ENCODE assay signal across 20 cellular contexts in the genomic region with DNA sequence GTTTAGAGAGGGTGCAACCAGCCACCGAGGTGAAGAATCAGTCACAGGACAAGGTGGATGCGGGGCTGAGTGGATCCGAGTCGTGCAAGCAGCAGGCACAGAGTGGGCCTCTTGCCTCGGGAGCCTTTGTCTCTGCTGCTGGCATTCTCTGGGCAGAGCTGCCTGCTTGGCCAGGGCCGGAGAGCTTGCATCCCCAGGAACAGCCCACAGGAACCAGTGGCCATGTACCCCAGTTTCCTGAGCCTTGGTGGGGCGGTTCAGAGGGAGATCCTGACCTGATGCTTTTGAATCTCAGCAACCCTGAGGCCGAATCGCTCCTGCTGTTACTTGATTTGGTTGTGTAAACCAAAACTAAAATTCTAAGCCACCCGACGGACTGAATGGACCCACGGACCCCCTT. TPM values are rescaled to one million over a fixed set of nuclear protein-coding genes. Genes with fewer than 3 reads are reported as not detected.
DNase-seq lines count a peak whose midpoint lies in the region; ATAC-seq, FAIRE-seq and TF ChIP-seq lines count a peak whose summit lies in the region.
"Had no signal": no experiment of that assay in that cellular context is flagged by ENCODE, and none has a peak within 500 bp of the region (broad histone marks: within the 10 kb centered on the region; RNA-seq: fewer than 3 reads in every experiment).

No MANE protein-coding gene starts in this region.

- in situ Hi-C loops in HepG2 (cut with HindIII; ENCODE audit: extremely low pct_ligation_motif_present, low pct_unique_long_range_greater_than_20kb), result no loop called here

- H3K4me2 ChIP-seq in HepG2 (ENCODE audit: low read depth, low read length), result no peak overlapping the region
- H3K4me2 ChIP-seq in PC-9, result peak overlapping the region; percentile 51
- no peak overlapping the region for H3K4me2 ChIP-seq in mesendoderm (ENCODE audit: low read length)
- H3K4me2 ChIP-seq: BLaER1 treated with 17β-estradiol and CSF1 and Interleukin-3, amounts not matched to agents 10 nM and 100 nM had no signal

- peak overlapping the region; percentile 28 for H3K56ac ChIP-seq in mesendoderm (ENCODE audit: low read length)

- no peak for TF ChIP-seq POLR2A in HepG2 (IDR thresholded peaks at IDR 0.05; ENCODE audit: insufficient read depth in 1 of 2, low read depth in 2 of 2, low read length in 2 of 2)

- TF ChIP-seq EP300 in HepG2 (IDR thresholded peaks at IDR 0.05; ENCODE audit: low read depth in 2 of 2, low read length in 2 of 2), result no peak
- TF ChIP-seq EP300 in HepG2 (CRISPR knock-in tag; IDR thresholded peaks at IDR 0.05; ENCODE audit: borderline replicate concordance), result no peak

- no peak overlapping the region for H3K4me3 ChIP-seq in liver (ENCODE audit: low read depth in 1 of 3, low read length in 3 of 3)
- H3K4me3 ChIP-seq in HepG2 (replicated peaks in 1 of 3; ENCODE audit: insufficient read depth in 1 of 3, low read depth in 2 of 3, low read length in 3 of 3), result no peak overlapping the region
- no peak overlapping the region for H3K4me3 ChIP-seq in PC-9
- H3K4me3 ChIP-seq in mesendoderm (ENCODE audit: low read length), result no peak overlapping the region
- H3K4me3 ChIP-seq in CD4-positive, alpha-beta memory T cell (ENCODE audit: low read length in 2 of 2), result no peak overlapping the region
- H3K4me3 ChIP-seq: BLaER1 treated with 17β-estradiol and CSF1 and Interleukin-3, amounts not matched to agents 10 nM and 100 nM; GM12878; GM23248 had no signal

- H3K79me2 ChIP-seq in HepG2 (ENCODE audit: insufficient read depth, low read length), result no peaks in the 10 kb centered on the region
- H3K79me2 ChIP-seq in PC-9 (ENCODE audit: low read depth), result no peaks in the 10 kb centered on the region
- H3K79me2 ChIP-seq in mesendoderm (ENCODE audit: control insufficient read depth, insufficient read depth, low read length), result no peaks in the 10 kb centered on the region

- peaks cover 2 to 26% (median 12%) of the 10 kb centered on the region in 4 donors for H3K4me1 ChIP-seq in liver (ENCODE audit: control insufficient read depth in 4 of 4, insufficient read depth in 4 of 4, low read length in 3 of 4)
- H3K4me1 ChIP-seq in HepG2 (ENCODE audit: insufficient read depth, low read length), result peaks cover 36% of the 10 kb centered on the region
- peaks cover 52% of the 10 kb centered on the region for H3K4me1 ChIP-seq in PC-9 (replicated peaks; ENCODE audit: insufficient read depth)
- H3K4me1 ChIP-seq in mesendoderm (ENCODE audit: control insufficient read depth, low read depth, low read length), result peaks cover 3% of the 10 kb centered on the region
- no peaks in the 10 kb centered on the region for H3K4me1 ChIP-seq in CD4-positive, alpha-beta memory T cell (ENCODE audit: insufficient read depth, low read length)

- peaks cover 0 to 12% (median 2%) of the 10 kb centered on the region in 4 donors for H3K4me1 Mint-ChIP-seq in CD4-positive, alpha-beta memory T cell

- H2BK120ac ChIP-seq in mesendoderm (ENCODE audit: low read depth, low read length), result no peak overlapping the region

- no peak overlapping the region for H2BK5ac ChIP-seq in mesendoderm (ENCODE audit: low read length)

- H3K4ac ChIP-seq in mesendoderm (ENCODE audit: low read depth, low read length), result no peak overlapping the region

- H3K79me1 ChIP-seq in mesendoderm (ENCODE audit: low read length), result no peaks in the 10 kb centered on the region

- FAIRE-seq in HepG2 (lab: Jason Lieb, UNC), result no peak
- FAIRE-seq: GM12878, GM18507, HTR-8/SVneo had no signal

- POLR2A ChIA-PET in HepG2 (lab: Yijun Ruan, JAX), result no interaction called here
- POLR2A ChIA-PET in PC-9 (lab: Charles Lee; ENCODE audit: unreplicated experiment), result no interaction called here
- POLR2A ChIA-PET in CD4-positive, alpha-beta memory T cell (lab: Charles Lee; ENCODE audit: partially characterized antibody), result no interaction called here

- H4K20me1 ChIP-seq in HepG2 (ENCODE audit: insufficient read depth, low read length) (no peaks in the 10 kb centered on the region), PC-9 (ENCODE audit: insufficient read depth) (no peaks in the 10 kb centered on the region)
- H4K20me1 ChIP-seq: BLaER1 treated with 17β-estradiol and CSF1 and Interleukin-3, amounts not matched to agents 10 nM and 100 nM had no signal

- no peaks in the 10 kb centered on the region for H3K9me2 ChIP-seq in PC-9 (ENCODE audit: insufficient read depth)

- H3K27ac ChIP-seq in liver (ENCODE audit: low read depth in 1 of 2, low read length in 2 of 2) (peak overlapping the region; percentile 57 to 63), HepG2 (ENCODE audit: extremely low read length, insufficient read depth, low read length) (no peak overlapping the region), PC-9 (peak overlapping the region; percentile 83), mesendoderm (ENCODE audit: low read depth, low read length) (no peak overlapping the region), substantia nigra (ENCODE audit: low read depth, low read length, poor library complexity, severe bottlenecking) (no peak overlapping the region)
- no peak overlapping the region for H3K27ac ChIP-seq in CD4-positive, alpha-beta memory T cell (ENCODE audit: low read depth, low read length)
- H3K27ac ChIP-seq: BLaER1 treated with 17β-estradiol and CSF1 and Interleukin-3, amounts not matched to agents 10 nM and 100 nM; GM23248 had no signal

- peaks cover 45 to 62% of the 10 kb centered on the region in 2 donors for H3K27me3 Mint-ChIP-seq in CD4-positive, alpha-beta memory T cell

- DNase-seq in HepG2 (ENCODE audit: low spot score), result no peak
- peak in 1 of 2 experiments; percentile 22 for DNase-seq in PC-9
- DNase-seq in mesendoderm, result no peak
- DNase-seq in substantia nigra (lab: John Stamatoyannopoulos, UW), result no peak
- no peak for DNase-seq in CD4-positive, alpha-beta memory T cell
- no peak for DNase-seq in stimulated activated CD4-positive, alpha-beta T cell treated with anti-CD3 and anti-CD28 coated beads, Interleukin-15, amount 100 ng/mL, for 24 hours
- DNase-seq: 8988T; ACHN; CD4-positive, alpha-beta T cell; DMS79; GM23248; HCEC 1CT; HFFc6 had no signal

- H3K27me3 ChIP-seq in liver (ENCODE audit: control insufficient read depth in 4 of 4, insufficient read depth in 4 of 4, low read length in 3 of 4) (no peaks in the 10 kb centered on the region), HepG2 (ENCODE audit: control insufficient read depth in 1 of 2, insufficient read depth in 2 of 2, low read length in 2 of 2) (peaks cover 1 to 9% of the 10 kb centered on the region in 2 experiments; a peak in 3 of 5 replicates), PC-9 (ENCODE audit: insufficient read depth, low read depth) (no peaks in the 10 kb centered on the region), mesendoderm (ENCODE audit: insufficient read depth, low read length, poor library complexity) (no peaks in the 10 kb centered on the region)
- no peaks in the 10 kb centered on the region for H3K27me3 ChIP-seq in CD4-positive, alpha-beta memory T cell (ENCODE audit: insufficient read depth, low read length)
- H3K27me3 ChIP-seq: BLaER1 treated with 17β-estradiol and CSF1 and Interleukin-3, amounts not matched to agents 10 nM and 100 nM had no signal

- no peak for ATAC-seq in HepG2
- no peak for ATAC-seq in HG03139 (IDR thresholded peaks at IDR 0.05; ENCODE audit: unreplicated experiment)
- ATAC-seq: GM12878 had no signal

- CTCF ChIA-PET in HepG2 (lab: Yijun Ruan, JAX; ENCODE audit: low intra/inter-chr PET ratio, low total read pairs) (no interaction called here), PC-9 (lab: Charles Lee) (interaction anchor here (0.6 kb wide), 1 partner anchor 140 kb away, joined by 6 read pairs; no protein-coding TSS in a partner anchor)
- CTCF ChIA-PET in CD4-positive, alpha-beta memory T cell (lab: Charles Lee; ENCODE audit: partially characterized antibody), result interaction anchor here (1.3 kb wide), 1 partner anchor 8 kb away, joined by 3 read pairs; no protein-coding TSS in a partner anchor

- no peak overlapping the region for H2AK5ac ChIP-seq in mesendoderm (ENCODE audit: low read length)

- H3F3A ChIP-seq in PC-9 (ENCODE audit: insufficient read depth, low read depth), result peaks cover 62% of the 10 kb centered on the region

- no peaks in the 10 kb centered on the region for H3K36me3 ChIP-seq in liver (ENCODE audit: control insufficient read depth in 4 of 4, insufficient read depth in 3 of 4, low read depth in 1 of 4, low read length in 3 of 4)
- no peaks in the 10 kb centered on the region for H3K36me3 ChIP-seq in HepG2 (replicated peaks in 1 of 2; ENCODE audit: control insufficient read depth in 1 of 2, insufficient read depth in 2 of 2, low read length in 2 of 2)
- H3K36me3 ChIP-seq in PC-9 (ENCODE audit: low read depth), result no peaks in the 10 kb centered on the region
- no peaks in the 10 kb centered on the region for H3K36me3 ChIP-seq in mesendoderm (ENCODE audit: control insufficient read depth, insufficient read depth, low read length)
- no peaks in the 10 kb centered on the region for H3K36me3 ChIP-seq in CD4-positive, alpha-beta memory T cell (ENCODE audit: insufficient read depth, low read length)
- H3K36me3 ChIP-seq: BLaER1 treated with 17β-estradiol and CSF1 and Interleukin-3, amounts not matched to agents 10 nM and 100 nM had no signal

- 92% methylated on average over 12 of the region's 12 CpGs for WGBS in liver
- 54% methylated on average over 7 of the region's 12 CpGs for WGBS in HepG2 (ENCODE audit: low lambda C conversion rate)
- WGBS in mesendoderm (ENCODE audit: extremely low coverage, insufficient coverage, low lambda C conversion rate), result no CpG with 5 or more reads among the region's 12 CpGs

- H3K23ac ChIP-seq in mesendoderm (ENCODE audit: low read length), result no peak overlapping the region

- H3K9ac ChIP-seq in liver (ENCODE audit: low read depth in 1 of 2, low read length in 2 of 2) (no peak overlapping the region), HepG2 (ENCODE audit: insufficient read depth, low read depth, low read length) (no peak overlapping the region), mesendoderm (ENCODE audit: low read length) (no peak overlapping the region)
- H3K9ac ChIP-seq: BLaER1 treated with 17β-estradiol and CSF1 and Interleukin-3, amounts not matched to agents 10 nM and 100 nM; GM23248 had no signal

- no peaks in the 10 kb centered on the region for H3K9me3 ChIP-seq in liver (ENCODE audit: control insufficient read depth in 4 of 4, low read length in 3 of 4)
- H3K9me3 ChIP-seq in HepG2 (ENCODE audit: low read length), result no peaks in the 10 kb centered on the region
- H3K9me3 ChIP-seq in PC-9 (ENCODE audit: insufficient read depth, low read depth), result no peaks in the 10 kb centered on the region
- no peaks in the 10 kb centered on the region for H3K9me3 ChIP-seq in CD4-positive, alpha-beta memory T cell (ENCODE audit: control insufficient read depth in 1 of 2, low read length in 2 of 2)

- H2AFZ ChIP-seq in HepG2 (ENCODE audit: low read length), result no peak overlapping the region
- no peak overlapping the region for H2AFZ ChIP-seq in PC-9
- H2AFZ ChIP-seq: GM23248 had no signal

- H3K36me3 Mint-ChIP-seq in CD4-positive, alpha-beta memory T cell, result no peaks in the 10 kb centered on the region
- H3K36me3 Mint-ChIP-seq: IgD-negative memory B cell had no signal

- no TSS peak for BruUV-seq in HepG2 (replicated peaks; lab: Mats Ljungman, UMichigan)
- BruUV-seq in PC-9 (replicated peaks; lab: Mats Ljungman, UMichigan), result no TSS peak

- H3K18ac ChIP-seq in mesendoderm (ENCODE audit: low read length), result no peak overlapping the region

- H4K8ac ChIP-seq in mesendoderm (ENCODE audit: low read depth, low read length), result no peak overlapping the region

- peaks cover 0 to 4% (median 0%) of the 10 kb centered on the region in 8 donors for H3K9me3 Mint-ChIP-seq in CD4-positive, alpha-beta memory T cell
- H3K9me3 Mint-ChIP-seq: CD4-positive, alpha-beta T cell; HFFc6; IgD-negative memory B cell had no signal

- H4K5ac ChIP-seq in mesendoderm (ENCODE audit: low read length), result no peak overlapping the region

- TF ChIP-seq RAD21 in liver (IDR thresholded peaks at IDR 0.05) (no peak), HepG2 (CRISPR knock-in tag; IDR thresholded peaks at IDR 0.05) (no peak)

- H3K4me3 Mint-ChIP-seq in CD4-positive, alpha-beta memory T cell, result no peak overlapping the region
- H3K4me3 Mint-ChIP-seq: CD4-positive, alpha-beta T cell; HFFc6; IgD-negative memory B cell had no signal

- intact Hi-C loops in HepG2 (cut with micrococcal nuclease; ENCODE audit: unreplicated experiment) (no loop called here), PC-9 (cut with micrococcal nuclease; ENCODE audit: unreplicated experiment) (loop anchor here (2.0 kb wide), 1 partner anchor 85 kb away; no protein-coding TSS in a partner anchor)
- intact Hi-C loops in CD4-positive, alpha-beta memory T cell (cut with micrococcal nuclease), result no loop called here

- H2BK15ac ChIP-seq in mesendoderm (replicated peaks; ENCODE audit: low read depth), result no peak overlapping the region

- H3K27ac Mint-ChIP-seq in CD4-positive, alpha-beta memory T cell, result peak overlapping the region in 1 of 7 donors; percentile 60
- H3K27ac Mint-ChIP-seq: CD4-positive, alpha-beta T cell; HFFc6; IgD-negative memory B cell had no signal

- no peak for TF ChIP-seq CTCF in liver (IDR thresholded peaks at IDR 0.05; ENCODE audit: low read depth, low read length, missing input control)
- TF ChIP-seq CTCF in HepG2 (CRISPR knock-in tag; IDR thresholded peaks at IDR 0.05), result no peak
- no peak for TF ChIP-seq CTCF in PC-9 (conservative IDR thresholded peaks at IDR 0.05)

RNA-seq across cellular contexts. Expression of a gene that starts 50.1 kb away (rescaled TPM):
- total RNA-seq in liver (100 to 1,000 TPM; 121 to 181 TPM), HepG2 (2016; rRNA removed; fragmentation: Illumina TruSeq; extraction: Trizol) (281 and 333 TPM in 2 replicates), PC-9 (2021) (310 and 330 TPM in 2 replicates)
- polyA plus RNA-seq in liver (100 to 1,000 TPM; 203 to 435 TPM), HepG2 (2011; rRNA removed) (147 and 189 TPM in 2 replicates)
- 57.6 and 59.2 TPM in 2 replicates for total RNA-seq in HepG2 (2016; cell fraction: cytosol; rRNA removed; fragmentation: Illumina TruSeq; extraction: Trizol; ENCODE audit: low read depth)
- 289 and 316 TPM in 2 replicates for total RNA-seq in HepG2 (2016; cell fraction: insoluble cytoplasmic fraction; rRNA removed; fragmentation: Illumina TruSeq; extraction: Trizol)
- 131 and 147 TPM in 2 replicates for total RNA-seq in HepG2 (2016; cell fraction: membrane; rRNA removed; fragmentation: Illumina TruSeq; extraction: Trizol)
- 180 TPM in 2 replicates for total RNA-seq in HepG2 (2016; cell fraction: nucleus; rRNA removed; fragmentation: Illumina TruSeq; extraction: Trizol)
- 98.3 and 109 TPM in 2 replicates for polyA plus RNA-seq in HepG2 (2011; cell fraction: cytosol; rRNA removed)
- 192 and 267 TPM in 2 replicates for polyA plus RNA-seq in HepG2 (2011; cell fraction: nucleus; rRNA removed)
- 226 and 227 TPM in 2 replicates for polyA plus RNA-seq in HepG2 (2012)
- polyA plus RNA-seq in HepG2 (2016; cell fraction: cytosol; fragmentation: Illumina TruSeq; extraction: Trizol; ENCODE audit: low read depth), result 34.1 and 47.0 TPM in 2 replicates
- 286 and 291 TPM in 2 replicates for polyA plus RNA-seq in HepG2 (2016; cell fraction: insoluble cytoplasmic fraction; fragmentation: Illumina TruSeq; extraction: Trizol; ENCODE audit: low read depth)
- polyA plus RNA-seq in HepG2 (2016; cell fraction: membrane; fragmentation: Illumina TruSeq; extraction: Trizol; ENCODE audit: low read depth), result 74.1 and 96.9 TPM in 2 replicates
- 188 and 207 TPM in 2 replicates for polyA plus RNA-seq in HepG2 (2016; cell fraction: nucleus; fragmentation: Illumina TruSeq; extraction: Trizol; ENCODE audit: insufficient read depth, low read depth)
- polyA minus RNA-seq in HepG2 (2011; rRNA and poly(A)+ RNA removed; ENCODE audit: low replicate concordance), result 81.5 and 123 TPM in 2 replicates
- 55.8 and 65.8 TPM in 2 replicates for polyA minus RNA-seq in HepG2 (2011; cell fraction: cytosol; rRNA and poly(A)+ RNA removed)
- polyA minus RNA-seq in HepG2 (2011; cell fraction: nucleus; rRNA and poly(A)+ RNA removed), result 331 and 439 TPM in 2 replicates
- 542 TPM for polyA plus RNA-seq in mesendoderm (2013, experiment 1 of 2)
- 540 TPM for polyA plus RNA-seq in mesendoderm (2013, experiment 2 of 2)
- total RNA-seq in CD4-positive, alpha-beta memory T cell, result 100 to 1,000 TPM; 265 to 269 TPM
- 100 to 1,000 TPM; 333 to 395 TPM for polyA plus RNA-seq in CD4-positive, alpha-beta memory T cell

Comparison
In these comparisons a context has a peak if more than half of its experiments do, and no peak if none do; other contexts are left out.
1. H3K27ac ChIP-seq: peak in liver (2 of 2) and PC-9 (single experiment); none in HepG2 (single experiment), mesendoderm (single experiment), substantia nigra (single experiment) and CD4-positive, alpha-beta memory T cell (single experiment).